Comparison of ENCODE assay signal across 1 cellular context in the genomic region with DNA sequence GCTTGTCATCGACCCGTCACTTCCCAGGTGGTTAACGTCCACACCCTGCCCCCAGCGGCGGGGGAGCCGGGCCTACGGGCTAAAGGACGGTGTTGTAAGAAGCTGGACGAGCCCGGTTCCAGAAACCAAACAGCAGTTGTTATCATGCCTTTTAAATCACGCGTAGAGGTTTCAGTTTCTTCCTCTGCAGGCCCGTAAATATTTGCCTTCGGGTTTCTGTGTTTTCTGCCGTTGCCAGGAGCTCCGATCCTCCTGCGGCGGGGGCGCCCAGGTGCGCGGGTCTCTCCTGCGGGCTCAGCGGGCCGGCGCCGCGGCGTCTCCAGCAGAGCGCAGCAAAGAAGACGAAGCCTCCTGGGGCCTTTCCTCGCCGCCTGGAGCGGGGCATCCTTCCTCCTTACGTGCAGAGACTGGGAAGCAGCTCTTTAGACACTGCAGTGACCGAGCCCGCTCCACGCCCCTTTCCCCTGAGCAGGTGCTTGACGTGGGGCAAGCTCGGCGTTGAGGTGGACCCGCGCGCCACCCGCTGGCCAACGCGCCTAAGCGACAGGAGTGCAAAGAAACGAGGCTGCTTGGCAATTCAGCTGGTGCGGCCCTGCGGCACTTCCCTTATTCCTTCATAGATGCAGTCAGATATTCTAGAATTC.
A peak's percentile ranks its signal among the peaks of the same experiment; 100 is the strongest.
TF ChIP-seq lines count a peak whose summit lies in the region.

No MANE protein-coding gene starts in this region.

TF ChIP-seq in HEK293, 187 proteins besides CTCF, POLR2A, EP300 and RAD21 (continued from another document and continues in another):
- TF ChIP-seq ZNF692 (tag by site-specific recombination; IDR thresholded peaks at IDR 0.05) (peak; percentile 44; the same call in 1 of the 2 replicates), KLF9 (tag by site-specific recombination; IDR thresholded peaks at IDR 0.05; ENCODE audit: low read depth) (peak; percentile 85), ZNF354C (tag by site-specific recombination; IDR thresholded peaks at IDR 0.05; ENCODE audit: borderline replicate concordance, low read depth) (no peak), ZNF155 (tag by site-specific recombination; IDR thresholded peaks at IDR 0.05) (no peak), ZNF223 (tag by site-specific recombination; IDR thresholded peaks at IDR 0.05) (no peak), ZNF433 (tag by site-specific recombination; IDR thresholded peaks at IDR 0.05; ENCODE audit: low read depth) (no peak), GLI4 (tag by site-specific recombination; IDR thresholded peaks at IDR 0.05) (no peak), ZNF707 (tag by site-specific recombination; IDR thresholded peaks at IDR 0.05) (no peak), ZNF48 (tag by site-specific recombination; IDR thresholded peaks at IDR 0.05) (no peak), ZNF776 (tag by site-specific recombination; IDR thresholded peaks at IDR 0.05; ENCODE audit: borderline replicate concordance) (no peak), GLIS1 (tag by site-specific recombination; IDR thresholded peaks at IDR 0.05) (peak; percentile 90), GLI2 (tag by site-specific recombination; IDR thresholded peaks at IDR 0.05; ENCODE audit: borderline replicate concordance, low read depth) (no peak), ZNF37A (tag by site-specific recombination; IDR thresholded peaks at IDR 0.05) (no peak), KLF10 (tag by site-specific recombination; IDR thresholded peaks at IDR 0.05) (peak; percentile 49; the same call in 1 of the 2 replicates), OSR2 (tag by site-specific recombination; IDR thresholded peaks at IDR 0.05) (no peak), ZNF335 (tag by site-specific recombination; conservative IDR thresholded peaks at IDR 0.05) (peak; percentile 46), FEZF1 (tag by site-specific recombination; IDR thresholded peaks at IDR 0.05) (no peak), ZNF214 (tag by site-specific recombination; IDR thresholded peaks at IDR 0.05; ENCODE audit: borderline replicate concordance) (no peak), ZFP37 (tag by site-specific recombination; IDR thresholded peaks at IDR 0.05) (0 out of 2 replicates have a peak, but pooled peaks have one; percentile 18), KLF1 (tag by site-specific recombination; IDR thresholded peaks at IDR 0.05) (no peak), ZNF548 (tag by site-specific recombination; IDR thresholded peaks at IDR 0.05) (no peak), ZIC2 (tag by site-specific recombination; IDR thresholded peaks at IDR 0.05) (peak; percentile 95), ZNF585B (tag by site-specific recombination; IDR thresholded peaks at IDR 0.05) (no peak), YY2 (tag by site-specific recombination; IDR thresholded peaks at IDR 0.05) (no peak), ZNF473 (tag by site-specific recombination; IDR thresholded peaks at IDR 0.05) (no peak), ZBTB26 (tag by site-specific recombination; optimal IDR thresholded peaks at IDR 0.05) (peak; percentile 71), ZBTB17 (tag by site-specific recombination; IDR thresholded peaks at IDR 0.05) (peak; percentile 56), ZNF24 (tag by site-specific recombination; IDR thresholded peaks at IDR 0.05) (0 out of 2 replicates have a peak, but pooled peaks have one; percentile 36), ZNF10 (tag by site-specific recombination; IDR thresholded peaks at IDR 0.05) (peak; percentile 73; the same call in 1 of the 2 replicates), ZNF302 (tag by site-specific recombination; IDR thresholded peaks at IDR 0.05; ENCODE audit: low read depth) (no peak), ZFHX2 (tag by site-specific recombination; conservative IDR thresholded peaks at IDR 0.05) (no peak), ZNF426 (tag by site-specific recombination; IDR thresholded peaks at IDR 0.05) (no peak), ZNF621 (tag by site-specific recombination; IDR thresholded peaks at IDR 0.05) (no peak), ZNF221 (tag by site-specific recombination; IDR thresholded peaks at IDR 0.05; ENCODE audit: borderline replicate concordance) (no peak), GLIS2 (tag by site-specific recombination; IDR thresholded peaks at IDR 0.05) (peak; percentile 79), REPIN1 (tag by site-specific recombination; IDR thresholded peaks at IDR 0.05; ENCODE audit: low read depth) (no peak), SETDB1 (IDR thresholded peaks at IDR 0.05; ENCODE audit: insufficient read length, low read length) (no peak), SCRT2 (tag by site-specific recombination; IDR thresholded peaks at IDR 0.05) (0 out of 2 replicates have a peak, but pooled peaks have one; percentile 16), ZNF391 (tag by site-specific recombination; IDR thresholded peaks at IDR 0.05; ENCODE audit: borderline replicate concordance, low read depth) (0 out of 2 replicates have a peak, but pooled peaks have one; percentile 25), ZFP69B (tag by site-specific recombination; IDR thresholded peaks at IDR 0.05) (0 out of 2 replicates have a peak, but pooled peaks have one; percentile 31), ZNF132 (tag by site-specific recombination; IDR thresholded peaks at IDR 0.05; ENCODE audit: borderline replicate concordance) (no peak), ZNF843 (tag by site-specific recombination; IDR thresholded peaks at IDR 0.05) (no peak), ZNF211 (tag by site-specific recombination; IDR thresholded peaks at IDR 0.05; ENCODE audit: low read depth) (no peak), ZNF654 (tag by site-specific recombination; IDR thresholded peaks at IDR 0.05; ENCODE audit: low read depth) (peak; percentile 81), ZNF664 (tag by site-specific recombination; IDR thresholded peaks at IDR 0.05) (no peak), ZNF146 (tag by site-specific recombination; IDR thresholded peaks at IDR 0.05) (no peak), ZNF23 (tag by site-specific recombination; IDR thresholded peaks at IDR 0.05; ENCODE audit: borderline replicate concordance) (no peak), BCL11A (tag by site-specific recombination; IDR thresholded peaks at IDR 0.05; ENCODE audit: low read depth) (no peak), PRDM6 (tag by site-specific recombination; IDR thresholded peaks at IDR 0.05) (no peak), ZNF530 (tag by site-specific recombination; IDR thresholded peaks at IDR 0.05; ENCODE audit: low read depth) (no peak)
- TF ChIP-seq, protein P1, sequence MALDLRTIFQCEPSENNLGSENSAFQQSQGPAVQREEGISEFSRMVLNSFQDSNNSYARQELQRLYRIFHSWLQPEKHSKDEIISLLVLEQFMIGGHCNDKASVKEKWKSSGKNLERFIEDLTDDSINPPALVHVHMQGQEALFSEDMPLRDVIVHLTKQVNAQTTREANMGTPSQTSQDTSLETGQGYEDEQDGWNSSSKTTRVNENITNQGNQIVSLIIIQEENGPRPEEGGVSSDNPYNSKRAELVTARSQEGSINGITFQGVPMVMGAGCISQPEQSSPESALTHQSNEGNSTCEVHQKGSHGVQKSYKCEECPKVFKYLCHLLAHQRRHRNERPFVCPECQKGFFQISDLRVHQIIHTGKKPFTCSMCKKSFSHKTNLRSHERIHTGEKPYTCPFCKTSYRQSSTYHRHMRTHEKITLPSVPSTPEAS (tag by site-specific recombination; IDR thresholded peaks at IDR 0.05): no peak
- TF ChIP-seq, protein P2, sequence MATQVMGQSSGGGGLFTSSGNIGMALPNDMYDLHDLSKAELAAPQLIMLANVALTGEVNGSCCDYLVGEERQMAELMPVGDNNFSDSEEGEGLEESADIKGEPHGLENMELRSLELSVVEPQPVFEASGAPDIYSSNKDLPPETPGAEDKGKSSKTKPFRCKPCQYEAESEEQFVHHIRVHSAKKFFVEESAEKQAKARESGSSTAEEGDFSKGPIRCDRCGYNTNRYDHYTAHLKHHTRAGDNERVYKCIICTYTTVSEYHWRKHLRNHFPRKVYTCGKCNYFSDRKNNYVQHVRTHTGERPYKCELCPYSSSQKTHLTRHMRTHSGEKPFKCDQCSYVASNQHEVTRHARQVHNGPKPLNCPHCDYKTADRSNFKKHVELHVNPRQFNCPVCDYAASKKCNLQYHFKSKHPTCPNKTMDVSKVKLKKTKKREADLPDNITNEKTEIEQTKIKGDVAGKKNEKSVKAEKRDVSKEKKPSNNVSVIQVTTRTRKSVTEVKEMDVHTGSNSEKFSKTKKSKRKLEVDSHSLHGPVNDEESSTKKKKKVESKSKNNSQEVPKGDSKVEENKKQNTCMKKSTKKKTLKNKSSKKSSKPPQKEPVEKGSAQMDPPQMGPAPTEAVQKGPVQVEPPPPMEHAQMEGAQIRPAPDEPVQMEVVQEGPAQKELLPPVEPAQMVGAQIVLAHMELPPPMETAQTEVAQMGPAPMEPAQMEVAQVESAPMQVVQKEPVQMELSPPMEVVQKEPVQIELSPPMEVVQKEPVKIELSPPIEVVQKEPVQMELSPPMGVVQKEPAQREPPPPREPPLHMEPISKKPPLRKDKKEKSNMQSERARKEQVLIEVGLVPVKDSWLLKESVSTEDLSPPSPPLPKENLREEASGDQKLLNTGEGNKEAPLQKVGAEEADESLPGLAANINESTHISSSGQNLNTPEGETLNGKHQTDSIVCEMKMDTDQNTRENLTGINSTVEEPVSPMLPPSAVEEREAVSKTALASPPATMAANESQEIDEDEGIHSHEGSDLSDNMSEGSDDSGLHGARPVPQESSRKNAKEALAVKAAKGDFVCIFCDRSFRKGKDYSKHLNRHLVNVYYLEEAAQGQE (tag by site-specific recombination; IDR thresholded peaks at IDR 0.05): no peak
- TF ChIP-seq, protein P3, sequence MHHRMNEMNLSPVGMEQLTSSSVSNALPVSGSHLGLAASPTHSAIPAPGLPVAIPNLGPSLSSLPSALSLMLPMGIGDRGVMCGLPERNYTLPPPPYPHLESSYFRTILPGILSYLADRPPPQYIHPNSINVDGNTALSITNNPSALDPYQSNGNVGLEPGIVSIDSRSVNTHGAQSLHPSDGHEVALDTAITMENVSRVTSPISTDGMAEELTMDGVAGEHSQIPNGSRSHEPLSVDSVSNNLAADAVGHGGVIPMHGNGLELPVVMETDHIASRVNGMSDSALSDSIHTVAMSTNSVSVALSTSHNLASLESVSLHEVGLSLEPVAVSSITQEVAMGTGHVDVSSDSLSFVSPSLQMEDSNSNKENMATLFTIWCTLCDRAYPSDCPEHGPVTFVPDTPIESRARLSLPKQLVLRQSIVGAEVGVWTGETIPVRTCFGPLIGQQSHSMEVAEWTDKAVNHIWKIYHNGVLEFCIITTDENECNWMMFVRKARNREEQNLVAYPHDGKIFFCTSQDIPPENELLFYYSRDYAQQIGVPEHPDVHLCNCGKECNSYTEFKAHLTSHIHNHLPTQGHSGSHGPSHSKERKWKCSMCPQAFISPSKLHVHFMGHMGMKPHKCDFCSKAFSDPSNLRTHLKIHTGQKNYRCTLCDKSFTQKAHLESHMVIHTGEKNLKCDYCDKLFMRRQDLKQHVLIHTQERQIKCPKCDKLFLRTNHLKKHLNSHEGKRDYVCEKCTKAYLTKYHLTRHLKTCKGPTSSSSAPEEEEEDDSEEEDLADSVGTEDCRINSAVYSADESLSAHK (tag by site-specific recombination; IDR thresholded peaks at IDR 0.05): no peak
- TF ChIP-seq, protein P4, sequence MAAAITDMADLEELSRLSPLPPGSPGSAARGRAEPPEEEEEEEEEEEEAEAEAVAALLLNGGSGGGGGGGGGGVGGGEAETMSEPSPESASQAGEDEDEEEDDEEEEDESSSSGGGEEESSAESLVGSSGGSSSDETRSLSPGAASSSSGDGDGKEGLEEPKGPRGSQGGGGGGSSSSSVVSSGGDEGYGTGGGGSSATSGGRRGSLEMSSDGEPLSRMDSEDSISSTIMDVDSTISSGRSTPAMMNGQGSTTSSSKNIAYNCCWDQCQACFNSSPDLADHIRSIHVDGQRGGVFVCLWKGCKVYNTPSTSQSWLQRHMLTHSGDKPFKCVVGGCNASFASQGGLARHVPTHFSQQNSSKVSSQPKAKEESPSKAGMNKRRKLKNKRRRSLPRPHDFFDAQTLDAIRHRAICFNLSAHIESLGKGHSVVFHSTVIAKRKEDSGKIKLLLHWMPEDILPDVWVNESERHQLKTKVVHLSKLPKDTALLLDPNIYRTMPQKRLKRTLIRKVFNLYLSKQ (tag by site-specific recombination; IDR thresholded peaks at IDR 0.05; ENCODE audit: borderline replicate concordance): no peak
